ENCODE assay signal across 16 cellular contexts in the genomic region with DNA sequence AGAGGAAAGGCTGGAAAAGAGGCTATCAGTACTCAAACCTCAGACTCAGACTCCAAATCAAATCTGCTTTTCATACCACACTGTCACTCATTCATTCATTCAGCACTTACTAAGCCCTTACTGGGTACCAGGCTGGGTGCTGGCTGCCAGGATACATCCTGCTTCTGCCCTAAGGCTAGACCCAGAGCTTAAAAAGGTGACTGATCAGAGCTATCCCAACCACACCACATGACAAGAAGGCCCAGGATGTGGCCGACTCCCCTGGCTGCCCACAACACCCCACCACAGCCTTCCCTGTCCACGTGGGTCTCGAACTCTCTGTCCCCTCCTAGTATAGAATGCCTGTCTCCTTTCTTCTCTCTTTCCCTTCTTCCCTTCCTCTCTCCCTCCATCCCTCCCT. TPM values are rescaled to one million over a fixed set of nuclear protein-coding genes. Genes with fewer than 3 reads are reported as not detected.
DNase-seq lines count a peak whose midpoint lies in the region; ATAC-seq and TF ChIP-seq lines count a peak whose summit lies in the region.
"Had no signal": no experiment of that assay in that cellular context is flagged by ENCODE, and none has a peak within 500 bp of the region (broad histone marks: within the 10 kb centered on the region; RNA-seq: fewer than 3 reads in every experiment).

No MANE protein-coding gene starts in this region.

- H3K27me3 ChIP-seq in DND-41 (ENCODE audit: insufficient read depth, low read length, poor library complexity), result peaks cover 15% of the 10 kb centered on the region
- no peaks in the 10 kb centered on the region for H3K27me3 ChIP-seq in Karpas-422 (ENCODE audit: low read length)

- H3K4me3 Mint-ChIP-seq in glutamatergic neuron (ENCODE audit: unreplicated experiment), result no peak overlapping the region
- H3K4me3 Mint-ChIP-seq: HFFc6 had no signal

- ATAC-seq in DND-41 (ENCODE audit: insufficient read depth, low read depth), result peak; percentile 31; the same call in 1 of the 3 replicates
- no peak for ATAC-seq in activated naive CD4-positive, alpha-beta T cell treated with anti-CD3 and anti-CD28 coated beads, Interleukin-2, amount 50 U/mL, for 72 hours

- H2AFZ ChIP-seq in DND-41 (ENCODE audit: low read depth, low read length) (no peak overlapping the region), Karpas-422 (ENCODE audit: low read length) (no peak overlapping the region)

- no peaks in the 10 kb centered on the region for H3K9me3 ChIP-seq in DND-41 (ENCODE audit: insufficient read depth, low read length, severe bottlenecking)
- no peaks in the 10 kb centered on the region for H3K9me3 ChIP-seq in Karpas-422 (ENCODE audit: low read length)

- peaks cover 3% of the 10 kb centered on the region for H3K9me3 Mint-ChIP-seq in glutamatergic neuron (ENCODE audit: unreplicated experiment)
- no peaks in the 10 kb centered on the region for H3K9me3 Mint-ChIP-seq in activated naive CD4-positive, alpha-beta T cell treated with anti-CD3 and anti-CD28 coated beads, Interleukin-2, amount 50 U/mL, for 72 hours
- H3K9me3 Mint-ChIP-seq: HFFc6 had no signal

- H3K27ac Mint-ChIP-seq in glutamatergic neuron (ENCODE audit: unreplicated experiment), result peak overlapping the region; percentile 53
- no peak overlapping the region for H3K27ac Mint-ChIP-seq in activated naive CD4-positive, alpha-beta T cell treated with anti-CD3 and anti-CD28 coated beads, Interleukin-2, amount 50 U/mL, for 72 hours
- H3K27ac Mint-ChIP-seq: HFFc6 had no signal

- H3K4me3 ChIP-seq in DND-41 (ENCODE audit: low read depth in 1 of 2, low read length in 2 of 2) (no peak overlapping the region), Karpas-422 (ENCODE audit: low read length) (no peak overlapping the region)

- no peak overlapping the region for H3K9ac ChIP-seq in DND-41 (ENCODE audit: low read depth, low read length)
- no peak overlapping the region for H3K9ac ChIP-seq in Karpas-422 (ENCODE audit: low read length)

- TF ChIP-seq CTCF in DND-41 (IDR thresholded peaks at IDR 0.05; ENCODE audit: borderline replicate concordance, extremely low read depth, low read length, poor library complexity, severe bottlenecking), result no peak
- no peak for TF ChIP-seq CTCF in glutamatergic neuron (IDR thresholded peaks at IDR 0.05; ENCODE audit: partially characterized antibody, unreplicated experiment)

- H3K4me2 ChIP-seq in DND-41 (ENCODE audit: insufficient read depth, low read length) (no peak overlapping the region), Karpas-422 (ENCODE audit: low read depth, low read length, poor library complexity, severe bottlenecking) (no peak overlapping the region)

- H3K79me2 ChIP-seq in DND-41 (ENCODE audit: insufficient read depth, low read length) (no peaks in the 10 kb centered on the region), Karpas-422 (ENCODE audit: low read length) (no peaks in the 10 kb centered on the region)

- H3K27me3 Mint-ChIP-seq in glutamatergic neuron (ENCODE audit: unreplicated experiment), result peaks cover 5% of the 10 kb centered on the region

- no peak for DNase-seq in DND-41
- DNase-seq in NCI-H226, result peak; percentile 48
- no peak for DNase-seq in glutamatergic neuron
- DNase-seq in renal cortical epithelial cell (ENCODE audit: low read depth), result peak; percentile 42
- DNase-seq in NCI-H1436 treated with DMSO at 0.1 percent for 48 hours (lab: John Stamatoyannopoulos, UW), result no peak
- no peak for DNase-seq in Karpas-422
- DNase-seq in activated naive CD4-positive, alpha-beta T cell treated with anti-CD3 and anti-CD28 coated beads, Interleukin-2, amount 50 U/mL, for 72 hours (ENCODE audit: low spot score in 2 of 2), result no peak
- no peak for DNase-seq in NCI-H510A treated with DMSO at 0.1 percent for 48 hours (lab: John Stamatoyannopoulos, UW)
- DNase-seq: DMS153, HFFc6, MM.1S, NCI-H1092 treated with DMSO at 0.1 percent for 48 hours, NCI-H1694, OCI-M1 had no signal

- peaks cover 12% of the 10 kb centered on the region for H3K4me1 Mint-ChIP-seq in glutamatergic neuron (ENCODE audit: low read depth, unreplicated experiment)

- no peaks in the 10 kb centered on the region for H3K9me2 ChIP-seq in Karpas-422 (replicated peaks; ENCODE audit: insufficient read depth, low read length)

- peaks cover 14% of the 10 kb centered on the region for H3K36me3 Mint-ChIP-seq in glutamatergic neuron (ENCODE audit: unreplicated experiment)
- H3K36me3 Mint-ChIP-seq in activated naive CD4-positive, alpha-beta T cell treated with anti-CD3 and anti-CD28 coated beads, Interleukin-2, amount 50 U/mL, for 72 hours, result peaks cover 0 to 4% of the 10 kb centered on the region in 2 donors

- H3K36me3 ChIP-seq in DND-41 (ENCODE audit: insufficient read depth, low read length), result no peaks in the 10 kb centered on the region
- no peaks in the 10 kb centered on the region for H3K36me3 ChIP-seq in Karpas-422 (ENCODE audit: insufficient read depth, low read length)

- H3K4me1 ChIP-seq in DND-41 (ENCODE audit: insufficient read depth, low read length), result no peaks in the 10 kb centered on the region
- H3K4me1 ChIP-seq in Karpas-422 (ENCODE audit: low read length), result no peaks in the 10 kb centered on the region

- H4K20me1 ChIP-seq in DND-41 (ENCODE audit: insufficient read depth, low read length) (no peaks in the 10 kb centered on the region), Karpas-422 (ENCODE audit: insufficient read depth, low read depth, low read length) (no peaks in the 10 kb centered on the region)

- H3K27ac ChIP-seq in DND-41 (ENCODE audit: low read length) (no peak overlapping the region), Karpas-422 (ENCODE audit: low read length) (no peak overlapping the region)
- H3K27ac ChIP-seq: C4-2B had no signal

RNA-seq across cellular contexts. Expression of a gene that starts 23.4 kb away (rescaled TPM):
- total RNA-seq in glutamatergic neuron (ENCODE audit: unreplicated experiment) (21.7 TPM), renal cortical epithelial cell (9.6 and 13.7 TPM in 2 replicates)
- total RNA-seq in Karpas-422 (2014; rRNA removed; shearing (Covaris generic); ENCODE audit: low replicate concordance), result not detected in 2 replicates
- total RNA-seq in activated naive CD4-positive, alpha-beta T cell treated with anti-CD3 and anti-CD28 coated beads, Interleukin-2, amount 50 U/mL, for 72 hours, result not detected
- total RNA-seq: HFFc6 had no signal

RNA-seq across cellular contexts. Expression of a gene that starts 27.9 kb away (rescaled TPM):
- total RNA-seq in glutamatergic neuron (ENCODE audit: unreplicated experiment) (not detected), renal cortical epithelial cell (not detected in 2 replicates)
- not detected in 2 replicates for total RNA-seq in Karpas-422 (2014; rRNA removed; shearing (Covaris generic); ENCODE audit: low replicate concordance)
- total RNA-seq in activated naive CD4-positive, alpha-beta T cell treated with anti-CD3 and anti-CD28 coated beads, Interleukin-2, amount 50 U/mL, for 72 hours, result not detected
- total RNA-seq: H4, HFFc6 had no signal

Comparison
In these comparisons a context has a peak if more than half of its experiments do, and no peak if none do; other contexts are left out.
1. DNase-seq: peak in NCI-H226 (single experiment) and renal cortical epithelial cell (single experiment); none in DND-41 (single experiment), glutamatergic neuron (single experiment), NCI-H1436 treated with DMSO at 0.1 percent for 48 hours (single experiment), Karpas-422 (single experiment), activated naive CD4-positive, alpha-beta T cell treated with anti-CD3 and anti-CD28 coated beads, Interleukin-2, amount 50 U/mL, for 72 hours (0 of 2) and NCI-H510A treated with DMSO at 0.1 percent for 48 hours (single experiment).
2. RNA of a gene that starts 23.4 kb away (total RNA-seq): 21.7 TPM in glutamatergic neuron (single experiment) and 9.6 to 13.7 TPM in renal cortical epithelial cell; not detected in Karpas-422 and not detected in activated naive CD4-positive, alpha-beta T cell treated with anti-CD3 and anti-CD28 coated beads, Interleukin-2, amount 50 U/mL, for 72 hours; every median in the first group is over 10 times any median in the second.